24 cellular contexts compared by ENCODE assay signal in the genomic region with DNA sequence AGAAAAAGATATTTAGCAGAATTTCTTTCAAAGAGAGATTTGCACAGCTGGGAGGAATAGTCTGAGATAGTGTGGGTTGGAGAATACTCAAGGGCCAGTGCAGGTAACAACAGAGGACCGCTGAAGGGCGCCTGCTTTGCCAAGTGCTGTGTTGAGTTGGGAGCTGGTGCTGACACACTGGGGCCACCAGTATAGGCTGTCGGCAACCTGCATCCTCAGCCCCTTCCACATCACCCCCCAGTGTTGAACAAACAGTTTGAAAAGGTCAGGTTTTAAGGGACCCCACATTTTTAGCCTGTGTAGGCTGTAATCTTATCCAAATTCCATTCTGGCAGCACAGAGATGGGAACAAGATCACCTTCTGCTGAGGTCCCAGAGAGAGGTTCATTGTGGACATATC.
DNase-seq lines count a peak whose midpoint lies in the region; ATAC-seq and TF ChIP-seq lines count a peak whose summit lies in the region.
"Had no signal": no experiment of that assay in that cellular context is flagged by ENCODE, and none has a peak within 500 bp of the region (broad histone marks: within the 10 kb centered on the region; RNA-seq: fewer than 3 reads in every experiment).

No MANE protein-coding gene starts in this region.

- H3K27me3 ChIP-seq in BLaER1 (no peaks in the 10 kb centered on the region), H9 (ENCODE audit: insufficient read depth, low read length) (no peaks in the 10 kb centered on the region), esophagus muscularis mucosa (no peaks in the 10 kb centered on the region)
- H3K27me3 ChIP-seq: BE2C had no signal

- H3K9me3 ChIP-seq in BLaER1, result 0 out of 2 replicates have a peak, but pooled peaks cover 4% of the 10 kb centered on the region
- no peaks in the 10 kb centered on the region for H3K9me3 ChIP-seq in H9 (ENCODE audit: control insufficient read depth, low read depth, low read length)
- no peaks in the 10 kb centered on the region for H3K9me3 ChIP-seq in esophagus muscularis mucosa
- H3K9me3 ChIP-seq: A549, BE2C, Caco-2, HAP-1 had no signal

- H2BK12ac ChIP-seq in H9 (ENCODE audit: insufficient read length, low read depth, low read length), result no peak overlapping the region

- no peak overlapping the region for H3K56ac ChIP-seq in H9 (ENCODE audit: insufficient read length, low read depth, low read length)

- no peak overlapping the region for H4K8ac ChIP-seq in H9 (replicated peaks; ENCODE audit: insufficient read length, low read depth, low read length)

- intact Hi-C loops in esophagus muscularis mucosa (cut with DNase I), result no loop called here

- no peak overlapping the region for H3K27ac Mint-ChIP-seq in H9
- no peak overlapping the region for H3K27ac Mint-ChIP-seq in osteocyte (ENCODE audit: unreplicated experiment)
- H3K27ac Mint-ChIP-seq: CD4-positive, CD25-positive, alpha-beta regulatory T cell; CD8-positive, alpha-beta T cell; GM23338; HFFc6 had no signal

- no peak overlapping the region for H3K18ac ChIP-seq in H9 (ENCODE audit: insufficient read length, low read depth, low read length)

- H3K14ac ChIP-seq in H9 (ENCODE audit: insufficient read depth, low read length), result no peak overlapping the region

- H4K5ac ChIP-seq in H9 (ENCODE audit: insufficient read length, low read depth, low read length), result no peak overlapping the region

- no peaks in the 10 kb centered on the region for H3K36me3 ChIP-seq in BLaER1
- no peaks in the 10 kb centered on the region for H3K36me3 ChIP-seq in esophagus muscularis mucosa
- H3K36me3 ChIP-seq: BE2C, HAP-1 had no signal

- POLR2A ChIA-PET in RWPE1 (lab: Yijun Ruan, JAX; ENCODE audit: low non-redundant PET), result no interaction called here

- H2BK15ac ChIP-seq in H9 (ENCODE audit: low read depth, low read length), result no peak overlapping the region

- H3K27me3 Mint-ChIP-seq in H9 (ENCODE audit: low read depth) (peaks cover 34% of the 10 kb centered on the region), osteocyte (ENCODE audit: unreplicated experiment) (peaks cover 43% of the 10 kb centered on the region)

- no peaks in the 10 kb centered on the region for H3K36me3 Mint-ChIP-seq in H9 (ENCODE audit: insufficient read depth in 1 of 3, low read depth in 3 of 3)
- H3K36me3 Mint-ChIP-seq in osteocyte (ENCODE audit: unreplicated experiment), result no peaks in the 10 kb centered on the region
- H3K36me3 Mint-ChIP-seq: CD4-positive, CD25-positive, alpha-beta regulatory T cell; CD8-positive, alpha-beta T cell had no signal

- H3K4me2 ChIP-seq in BLaER1 (peak overlapping the region; percentile 84), H9 (ENCODE audit: insufficient read depth, insufficient read length, low read length) (no peak overlapping the region)
- H3K4me2 ChIP-seq: A549, GM23338 had no signal

- H3K79me1 ChIP-seq in H9 (ENCODE audit: insufficient read depth, low read depth, low read length, poor library complexity, severe bottlenecking), result no peaks in the 10 kb centered on the region

- no peak for TF ChIP-seq POLR2A in esophagus muscularis mucosa (IDR thresholded peaks at IDR 0.05; ENCODE audit: low read depth)

- H4K20me1 ChIP-seq in BLaER1 (no peaks in the 10 kb centered on the region), H9 (ENCODE audit: control insufficient read depth, insufficient read depth, insufficient read length) (no peaks in the 10 kb centered on the region)

- H3K4me1 ChIP-seq in BLaER1 (peaks cover 56% of the 10 kb centered on the region), H9 (ENCODE audit: insufficient read depth, low read length) (no peaks in the 10 kb centered on the region), esophagus muscularis mucosa (no peaks in the 10 kb centered on the region)
- H3K4me1 ChIP-seq: A549, Caco-2, HAP-1 had no signal

- no peaks in the 10 kb centered on the region for H3K23me2 ChIP-seq in H9 (ENCODE audit: insufficient read length, low read depth, low read length, poor library complexity, severe bottlenecking)

- no peaks in the 10 kb centered on the region for H3K4me1 Mint-ChIP-seq in H9
- H3K4me1 Mint-ChIP-seq in osteocyte (ENCODE audit: unreplicated experiment), result no peaks in the 10 kb centered on the region
- H3K4me1 Mint-ChIP-seq: CD4-positive, CD25-positive, alpha-beta regulatory T cell; GM23338 had no signal

- no peak overlapping the region for H2AFZ ChIP-seq in H9 (ENCODE audit: low read length)
- H2AFZ ChIP-seq: GM23338 had no signal

- no peak overlapping the region for H2BK20ac ChIP-seq in H9 (ENCODE audit: low read depth, low read length, poor library complexity, severe bottlenecking)

- H3K27ac ChIP-seq in BLaER1, result no peak overlapping the region
- no peak overlapping the region for H3K27ac ChIP-seq in H9 (ENCODE audit: insufficient read length, low read depth, low read length)
- no peak overlapping the region for H3K27ac ChIP-seq in esophagus muscularis mucosa (replicated peaks in 1 of 4)
- H3K27ac ChIP-seq in RWPE1, result no peak overlapping the region
- H3K27ac ChIP-seq: A549, C4-2B had no signal

- no peak for ATAC-seq in HG03175 (IDR thresholded peaks at IDR 0.05; ENCODE audit: unreplicated experiment)
- ATAC-seq: A549; CD8-positive, alpha-beta T cell; GM12878; GM23338 had no signal

- no peak overlapping the region for H3T11ph ChIP-seq in H9 (ENCODE audit: low read length)

- H2BK5ac ChIP-seq in H9 (ENCODE audit: insufficient read length, low read length), result no peak overlapping the region

- TF ChIP-seq CTCF in H9 (conservative IDR thresholded peaks at IDR 0.05) (no peak), esophagus muscularis mucosa (IDR thresholded peaks at IDR 0.05) (no peak), osteocyte (IDR thresholded peaks at IDR 0.05) (no peak), RWPE1 (conservative IDR thresholded peaks at IDR 0.05; ENCODE audit: low read depth) (no peak)

- CTCF ChIA-PET in RWPE1 (lab: Yijun Ruan, JAX), result no interaction called here

- H4K91ac ChIP-seq in H9 (ENCODE audit: insufficient read length, low read depth, low read length), result no peak overlapping the region

- H3K79me2 ChIP-seq in H9 (ENCODE audit: insufficient read depth, low read length), result no peaks in the 10 kb centered on the region

- DNase-seq in H9 (peak; percentile 10), esophagus muscularis mucosa (ENCODE audit: extremely low spot score) (peak; percentile 60), osteocyte (ENCODE audit: extremely low spot score, unreplicated experiment) (peak; percentile 73), SK-N-DZ (ENCODE audit: low spot score) (no peak), RWPE1 (ENCODE audit: low spot score) (no peak)
- DNase-seq: 8988T; ACHN; AML-193; BE2C; Caco-2; CD4-positive, CD25-positive, alpha-beta regulatory T cell; CD8-positive, alpha-beta T cell; DMS153; DMS79; EL; GDM1; HFFc6 had no signal

- no peak for TF ChIP-seq EP300 in esophagus muscularis mucosa (IDR thresholded peaks at IDR 0.05)

- H3K4me3 ChIP-seq in BLaER1, result no peak overlapping the region
- no peak overlapping the region for H3K4me3 ChIP-seq in esophagus muscularis mucosa
- H3K4me3 ChIP-seq: A549, GM12878, GM23338, HAP-1 had no signal

- WGBS in H9 (ENCODE audit: extremely low coverage, insufficient read length, low lambda C conversion rate), result no CpG with 5 or more reads among the region's 3 CpGs
- 91% methylated on average over 3 of the region's 3 CpGs for WGBS in esophagus muscularis mucosa

- H3K4ac ChIP-seq in H9 (ENCODE audit: low read depth, low read length), result no peak overlapping the region

- no peak overlapping the region for H2BK120ac ChIP-seq in H9 (ENCODE audit: low read depth, low read length, poor library complexity, severe bottlenecking)

- H3K4me3 Mint-ChIP-seq in H9, result no peak overlapping the region
- H3K4me3 Mint-ChIP-seq in osteocyte (ENCODE audit: unreplicated experiment), result no peak overlapping the region
- H3K4me3 Mint-ChIP-seq: CD4-positive, CD25-positive, alpha-beta regulatory T cell; CD8-positive, alpha-beta T cell; GM23338; HFFc6 had no signal

- no peaks in the 10 kb centered on the region for H3K9me3 Mint-ChIP-seq in H9
- H3K9me3 Mint-ChIP-seq in osteocyte (ENCODE audit: unreplicated experiment), result no peaks in the 10 kb centered on the region
- H3K9me3 Mint-ChIP-seq: CD4-positive, CD25-positive, alpha-beta regulatory T cell; CD8-positive, alpha-beta T cell; GM23338; HFFc6 had no signal

- H3K23ac ChIP-seq in H9 (ENCODE audit: insufficient read length, low read depth, low read length), result no peak overlapping the region

- H3K9ac ChIP-seq in BLaER1, result no peak overlapping the region
- H3K9ac ChIP-seq in H9 (ENCODE audit: extremely low read depth, insufficient read length, low read length), result no peak overlapping the region

- H2AK5ac ChIP-seq in H9 (ENCODE audit: insufficient read length, low read length), result no peak overlapping the region

Comparison
In these comparisons a context has a peak if more than half of its experiments do, and no peak if none do; other contexts are left out.
1. DNase-seq: peak in H9 (single experiment), esophagus muscularis mucosa (single experiment) and osteocyte (single experiment); none in SK-N-DZ (single experiment) and RWPE1 (single experiment).